In the genomic region with DNA sequence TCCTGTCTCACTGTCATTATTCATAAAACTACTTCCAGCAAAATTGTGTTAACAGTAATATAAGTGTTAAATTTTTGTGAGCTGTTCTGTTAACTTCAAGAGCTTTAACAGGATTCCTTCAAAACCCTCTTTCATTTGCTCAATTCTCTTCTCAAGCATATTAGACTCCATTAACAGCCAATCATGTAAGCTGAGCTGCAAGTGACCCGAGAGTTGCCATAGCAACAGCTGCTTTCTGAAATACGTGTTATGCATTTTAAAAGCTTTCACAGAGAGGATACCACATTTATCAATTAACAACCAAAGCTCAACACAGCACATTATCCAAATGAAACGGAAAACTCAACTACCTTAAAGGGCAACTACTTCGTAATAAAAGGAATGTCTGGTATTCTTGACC, we compare ENCODE assay signal across 10 cellular contexts.
A peak's percentile ranks its signal among the peaks of the same experiment; 100 is the strongest.
DNase-seq lines count a peak whose midpoint lies in the region; TF ChIP-seq lines count a peak whose summit lies in the region.
"Had no signal": no experiment of that assay in that cellular context is flagged by ENCODE, and none has a peak within 500 bp of the region (broad histone marks: within the 10 kb centered on the region; RNA-seq: fewer than 3 reads in every experiment).

No MANE protein-coding gene starts in this region.

- H3K4me2 ChIP-seq in neural cell (ENCODE audit: low read length) = peak overlapping the region; percentile 72

- peak overlapping the region; percentile 75 for H3K4me3 ChIP-seq in endocrine pancreas (ENCODE audit: control insufficient read depth, insufficient read depth, low read length)
- peak overlapping the region; percentile 59 for H3K4me3 ChIP-seq in neural cell (ENCODE audit: low read length)
- H3K4me3 ChIP-seq in testis = no peak overlapping the region
- H3K4me3 ChIP-seq: vagina had no signal

- WGBS in testis, 2 donors = 41 to 49% methylated on average over 4 of the region's 4 CpGs

- peak; percentile 8 for DNase-seq in ELR (ENCODE audit: low read depth)
- peak; percentile 58 for DNase-seq in NCI-H2171 (lab: John Stamatoyannopoulos, UW)
- no peak for DNase-seq in testis
- no peak for DNase-seq in activated CD4-positive, alpha-beta T cell treated with anti-CD3 and anti-CD28 coated beads, Interleukin-2, amount 50 U/mL, for 1 hour
- no peak for DNase-seq in DMS153 treated with DMSO at 0.1 percent for 48 hours (lab: John Stamatoyannopoulos, UW; ENCODE audit: unreplicated experiment)
- no peak for DNase-seq in activated effector memory CD4-positive, alpha-beta T cell treated with anti-CD3 and anti-CD28 coated beads, Interleukin-2, amount 50 U/mL, for 16 hours
- DNase-seq: central memory CD4-positive, alpha-beta T cell had no signal

- peak overlapping the region; percentile 70 for H3K27ac ChIP-seq in neural cell (ENCODE audit: low read length)
- H3K27ac ChIP-seq in testis = no peak overlapping the region
- H3K27ac ChIP-seq: vagina had no signal

- H3K9me2 ChIP-seq in neural cell (ENCODE audit: insufficient read depth, low read length) = no peaks in the 10 kb centered on the region

- H3K4me1 ChIP-seq in endocrine pancreas (ENCODE audit: control insufficient read depth, insufficient read depth, low read length) = peaks cover 14% of the 10 kb centered on the region
- H3K4me1 ChIP-seq in testis = no peaks in the 10 kb centered on the region

- H3F3A ChIP-seq in neural cell (ENCODE audit: insufficient read depth, low read length, poor library complexity, severe bottlenecking) = no peaks in the 10 kb centered on the region

- no peaks in the 10 kb centered on the region for H4K20me1 ChIP-seq in neural cell (ENCODE audit: insufficient read depth)

- H3K9ac ChIP-seq in endocrine pancreas (ENCODE audit: control insufficient read depth, insufficient read depth, low read length) (no peak overlapping the region), neural cell (ENCODE audit: low read length) (peak overlapping the region; percentile 29)

- H3K36me3 ChIP-seq in endocrine pancreas (ENCODE audit: control insufficient read depth, insufficient read depth, low read length) (no peaks in the 10 kb centered on the region), neural cell (ENCODE audit: insufficient read depth, low read length) (no peaks in the 10 kb centered on the region), testis (ENCODE audit: low read depth, missing control alignments) (no peaks in the 10 kb centered on the region)
- H3K36me3 ChIP-seq: vagina had no signal

- intact Hi-C loops in testis (cut with DNase I; ENCODE audit: low total_unique reads) = no loop called here

- TF ChIP-seq EP300 in neural cell (conservative IDR thresholded peaks at IDR 0.05; ENCODE audit: poor library complexity, severe bottlenecking) = no peak

- TF ChIP-seq RAD21 in neural cell (conservative IDR thresholded peaks at IDR 0.05) = no peak

- H3K79me2 ChIP-seq in neural cell (replicated peaks; ENCODE audit: insufficient read depth, low read length) = peaks cover 74% of the 10 kb centered on the region

- no peaks in the 10 kb centered on the region for H3K9me3 ChIP-seq in endocrine pancreas (ENCODE audit: control insufficient read depth, low read length)
- H3K9me3 ChIP-seq in neural cell (ENCODE audit: low read length) = peaks cover 9% of the 10 kb centered on the region
- H3K9me3 ChIP-seq in testis = no peaks in the 10 kb centered on the region

- no peak overlapping the region for H2AFZ ChIP-seq in neural cell (ENCODE audit: low read depth, low read length)

- TF ChIP-seq CTCF in neural cell (IDR thresholded peaks at IDR 0.05; ENCODE audit: poor library complexity, severe bottlenecking) (no peak), testis (IDR thresholded peaks at IDR 0.05) (no peak)

- H3K27me3 ChIP-seq in endocrine pancreas (ENCODE audit: control insufficient read depth, insufficient read depth, low read length) (no peaks in the 10 kb centered on the region), neural cell (ENCODE audit: insufficient read depth, low read depth, low read length) (no peaks in the 10 kb centered on the region), testis (no peaks in the 10 kb centered on the region)
- H3K27me3 ChIP-seq: vagina had no signal

- TF ChIP-seq POLR2A in testis (IDR thresholded peaks at IDR 0.05) = no peak

TF ChIP-seq in neural cell, 6 proteins besides CTCF, POLR2A, EP300 and RAD21:
- TF ChIP-seq POLR2AphosphoS5 (IDR thresholded peaks at IDR 0.05) (peak; percentile 47), MXI1 (conservative IDR thresholded peaks at IDR 0.05; ENCODE audit: poor library complexity, severe bottlenecking) (no peak)

Comparison
In these comparisons a context has a peak if more than half of its experiments do, and no peak if none do; other contexts are left out.
1. DNase-seq: peak in ELR (single experiment) and NCI-H2171 (single experiment); none in testis (single experiment), activated CD4-positive, alpha-beta T cell treated with anti-CD3 and anti-CD28 coated beads, Interleukin-2, amount 50 U/mL, for 1 hour (single experiment), DMS153 treated with DMSO at 0.1 percent for 48 hours (single experiment) and activated effector memory CD4-positive, alpha-beta T cell treated with anti-CD3 and anti-CD28 coated beads, Interleukin-2, amount 50 U/mL, for 16 hours (single experiment).
2. H3K4me3 ChIP-seq: peak in endocrine pancreas (single experiment) and neural cell (single experiment); none in testis (0 of 2).